27 cellular contexts compared by ENCODE assay signal in genomic region chr7:132564090-132564489, GRCh38. TPM values are rescaled to one million over a fixed set of nuclear protein-coding genes. Genes with fewer than 3 reads are reported as not detected.
"Had no signal": no experiment of that assay in that cellular context is flagged by ENCODE, and none has a peak within 500 bp of the region (broad histone marks: within the 10 kb centered on the region; RNA-seq: fewer than 3 reads in every experiment).

No MANE protein-coding gene starts in this region.

- H3K27ac Mint-ChIP-seq: activated CD4-positive, alpha-beta memory T cell treated with anti-CD3 and anti-CD28 coated beads, Interleukin-2, amount 10 ng/mL, durations not matched to agents 7 days and 5 days; activated CD4-positive, alpha-beta T cell treated with anti-CD3 and anti-CD28 coated beads for 36 hours; activated CD8-positive, alpha-beta memory T cell treated with anti-CD3 and anti-CD28 coated beads, Interleukin-2, amount 10 ng/mL, durations not matched to agents 7 days and 5 days; activated naive CD4-positive, alpha-beta T cell treated with anti-CD3 and anti-CD28 coated beads, Interleukin-2, amount 10 ng/mL, durations not matched to agents 7 days and 5 days; activated naive CD8-positive, alpha-beta T cell treated with anti-CD3 and anti-CD28 coated beads for 36 hours had no signal

- DNase-seq: activated CD4-positive, alpha-beta memory T cell treated with anti-CD3 and anti-CD28 coated beads, Interleukin-2, amount 10 ng/mL, durations not matched to agents 7 days and 5 days; activated CD4-positive, alpha-beta T cell treated with anti-CD3 and anti-CD28 coated beads for 36 hours; activated CD8-positive, alpha-beta memory T cell treated with anti-CD3 and anti-CD28 coated beads for 24 hours; activated CD8-positive, alpha-beta memory T cell treated with anti-CD3 and anti-CD28 coated beads, Interleukin-2, amount 10 ng/mL, durations not matched to agents 7 days and 5 days; activated CD8-positive, alpha-beta memory T cell treated with anti-CD3 and anti-CD28 coated beads, Interleukin-2, amount 50 U/mL, for 48 hours; activated effector memory CD4-positive, alpha-beta T cell treated with Interleukin-2 at 50 U/mL for 16 hours; activated naive CD4-positive, alpha-beta T cell treated with anti-CD3 and anti-CD28 coated beads, Interleukin-2, amount 10 ng/mL, durations not matched to agents 7 days and 5 days; activated naive CD8-positive, alpha-beta T cell treated with anti-CD3 and anti-CD28 coated beads for 36 hours; activated T-cell treated with anti-CD3 and anti-CD28 coated beads, Interleukin-2, amount 50 U/mL, for 48 hours; amygdala; colonic mucosa; Karpas-422; MG63; NCI-H1048; NCI-H1436 treated with DMSO at 0.1 percent for 48 hours; NCI-H1694 treated with DMSO at 0.1 percent for 48 hours; NCI-H2029; NCI-H510A; NCI-H526; NCI-H748 treated with DMSO at 0.1 percent for 48 hours; Right ventricle myocardium superior; T1000 had no signal

- H3K36me3 ChIP-seq: ascending aorta, cardiac muscle cell, colonic mucosa, MG63 had no signal

- H3K9me3 Mint-ChIP-seq: activated CD4-positive, alpha-beta memory T cell treated with anti-CD3 and anti-CD28 coated beads, Interleukin-2, amount 10 ng/mL, durations not matched to agents 7 days and 5 days; activated naive CD4-positive, alpha-beta T cell treated with anti-CD3 and anti-CD28 coated beads, Interleukin-2, amount 10 ng/mL, durations not matched to agents 7 days and 5 days; activated naive CD8-positive, alpha-beta T cell treated with anti-CD3 and anti-CD28 coated beads for 36 hours; central memory CD8-positive, alpha-beta T cell had no signal

- ATAC-seq: activated CD4-positive, alpha-beta T cell treated with anti-CD3 and anti-CD28 coated beads for 36 hours; activated CD4-positive, CD25-positive, alpha-beta regulatory T cell treated with anti-CD3 and anti-CD28 coated beads, Interleukin-2, amount 50 U/mL, for 24 hours; activated CD8-positive, alpha-beta memory T cell treated with anti-CD3 and anti-CD28 coated beads, Interleukin-2, amount 10 ng/mL, durations not matched to agents 7 days and 5 days had no signal

- H3K9me3 ChIP-seq: ascending aorta, colonic mucosa, MG63 had no signal

- H3K4me1 ChIP-seq: ascending aorta, colonic mucosa had no signal

- H3K27ac ChIP-seq: ascending aorta, cardiac muscle cell, colonic mucosa had no signal

- H3K4me1 Mint-ChIP-seq: activated CD4-positive, alpha-beta memory T cell treated with anti-CD3 and anti-CD28 coated beads, Interleukin-2, amount 10 ng/mL, durations not matched to agents 7 days and 5 days; activated CD4-positive, alpha-beta T cell treated with anti-CD3 and anti-CD28 coated beads for 36 hours; activated CD8-positive, alpha-beta memory T cell treated with anti-CD3 and anti-CD28 coated beads, Interleukin-2, amount 10 ng/mL, durations not matched to agents 7 days and 5 days; activated naive CD8-positive, alpha-beta T cell treated with anti-CD3 and anti-CD28 coated beads for 36 hours; central memory CD8-positive, alpha-beta T cell had no signal

- H3K27me3 ChIP-seq: ascending aorta, colonic mucosa, MG63 had no signal

- H3K4me3 Mint-ChIP-seq: activated CD4-positive, alpha-beta memory T cell treated with anti-CD3 and anti-CD28 coated beads, Interleukin-2, amount 10 ng/mL, durations not matched to agents 7 days and 5 days; activated CD4-positive, alpha-beta T cell treated with anti-CD3 and anti-CD28 coated beads for 36 hours; activated CD8-positive, alpha-beta memory T cell treated with anti-CD3 and anti-CD28 coated beads, Interleukin-2, amount 10 ng/mL, durations not matched to agents 7 days and 5 days; activated naive CD4-positive, alpha-beta T cell treated with anti-CD3 and anti-CD28 coated beads, Interleukin-2, amount 10 ng/mL, durations not matched to agents 7 days and 5 days; activated naive CD8-positive, alpha-beta T cell treated with anti-CD3 and anti-CD28 coated beads for 36 hours; central memory CD8-positive, alpha-beta T cell had no signal

- H3K4me3 ChIP-seq: ascending aorta, cardiac muscle cell, colonic mucosa, MG63 had no signal

- H3K36me3 Mint-ChIP-seq: activated naive CD8-positive, alpha-beta T cell treated with anti-CD3 and anti-CD28 coated beads for 36 hours had no signal

RNA-seq across cellular contexts. Expression of gene PLXNA4, which starts 12.2 kb away (rescaled TPM):
- total RNA-seq: OCI-LY7 had no signal
